9 cellular contexts compared by ENCODE assay signal in genomic region chr2:54556659-54557121, GRCh38.
DNase-seq lines count a peak whose midpoint lies in the region; ATAC-seq and TF ChIP-seq lines count a peak whose summit lies in the region.
"Had no signal": no experiment of that assay in that cellular context is flagged by ENCODE, and none has a peak within 500 bp of the region (broad histone marks: within the 10 kb centered on the region; RNA-seq: fewer than 3 reads in every experiment).

No MANE protein-coding gene starts in this region.

- TF ChIP-seq CTCF in MM.1S (IDR thresholded peaks at IDR 0.05; ENCODE audit: low read length), result no peak
- no peak for TF ChIP-seq CTCF in endothelial cell (IDR thresholded peaks at IDR 0.05; ENCODE audit: unreplicated experiment)
- no peak for TF ChIP-seq CTCF in neural cell (IDR thresholded peaks at IDR 0.05; ENCODE audit: poor library complexity, severe bottlenecking)

- H3K9me2 ChIP-seq in MM.1S (replicated peaks; ENCODE audit: insufficient read depth, low read length) (no peaks in the 10 kb centered on the region), neural cell (ENCODE audit: insufficient read depth, low read length) (no peaks in the 10 kb centered on the region)

- H3K9me3 Mint-ChIP-seq in endothelial cell (ENCODE audit: unreplicated experiment), result no peaks in the 10 kb centered on the region

- H3K4me1 ChIP-seq in BLaER1 (peaks cover 44% of the 10 kb centered on the region), MM.1S (ENCODE audit: low read length) (peaks cover 19% of the 10 kb centered on the region)

- DNase-seq in MM.1S (no peak), endothelial cell (ENCODE audit: low spot score) (no peak), SW480 (ENCODE audit: low spot score) (no peak)
- no peak for DNase-seq in activated CD4-positive, CD25-positive, alpha-beta regulatory T cell (lab: John Stamatoyannopoulos, UW)
- DNase-seq in stimulated activated CD4-positive, alpha-beta T cell treated with anti-CD3 and anti-CD28 coated beads, Interleukin-2, amount 100 ng/mL, for 24 hours, result no peak

- no peak for TF ChIP-seq EP300 in neural cell (conservative IDR thresholded peaks at IDR 0.05; ENCODE audit: poor library complexity, severe bottlenecking)

- H2AFZ ChIP-seq in MM.1S (ENCODE audit: low read length) (no peak overlapping the region), neural cell (ENCODE audit: low read depth, low read length) (no peak overlapping the region)

- no peaks in the 10 kb centered on the region for H3K9me3 ChIP-seq in BLaER1
- H3K9me3 ChIP-seq in MM.1S (replicated peaks; ENCODE audit: insufficient read depth, low read length), result no peaks in the 10 kb centered on the region
- no peaks in the 10 kb centered on the region for H3K9me3 ChIP-seq in neural cell (ENCODE audit: low read length)

- peak overlapping the region; percentile 95 for H3K4me2 ChIP-seq in BLaER1
- peak overlapping the region; percentile 94 for H3K4me2 ChIP-seq in MM.1S (ENCODE audit: low read depth, low read length)
- H3K4me2 ChIP-seq in neural cell (ENCODE audit: low read length), result no peak overlapping the region

- H3K27ac Mint-ChIP-seq in endothelial cell (ENCODE audit: unreplicated experiment), result peak overlapping the region; percentile 74

- H3K36me3 ChIP-seq in BLaER1 (no peaks in the 10 kb centered on the region), MM.1S (replicated peaks; ENCODE audit: insufficient read depth, low read length) (no peaks in the 10 kb centered on the region), neural cell (ENCODE audit: insufficient read depth, low read length) (no peaks in the 10 kb centered on the region)

- H3K79me2 ChIP-seq in MM.1S (ENCODE audit: low read length) (peaks cover 59% of the 10 kb centered on the region), neural cell (replicated peaks; ENCODE audit: insufficient read depth, low read length) (peaks cover 9% of the 10 kb centered on the region)

- no peak for TF ChIP-seq RAD21 in neural cell (conservative IDR thresholded peaks at IDR 0.05)

- H3K36me3 Mint-ChIP-seq in endothelial cell (ENCODE audit: low read depth, unreplicated experiment), result peaks cover 41% of the 10 kb centered on the region

- peaks cover 43% of the 10 kb centered on the region for H3K27me3 Mint-ChIP-seq in endothelial cell (ENCODE audit: unreplicated experiment)

- H3K9ac ChIP-seq in BLaER1 (peak overlapping the region; percentile 95), MM.1S (ENCODE audit: low read length) (no peak overlapping the region), neural cell (ENCODE audit: low read length) (no peak overlapping the region)

- H3K4me3 Mint-ChIP-seq in endothelial cell (ENCODE audit: unreplicated experiment), result peak overlapping the region; percentile 81

- ATAC-seq in GM19351 (IDR thresholded peaks at IDR 0.05; ENCODE audit: unreplicated experiment), result no peak

- H4K20me1 ChIP-seq in BLaER1 (peaks cover 19% of the 10 kb centered on the region), MM.1S (ENCODE audit: insufficient read depth, low read length) (no peaks in the 10 kb centered on the region), neural cell (ENCODE audit: insufficient read depth) (no peaks in the 10 kb centered on the region)

- H3F3A ChIP-seq in MM.1S (ENCODE audit: insufficient read depth, low read length) (peaks cover 47% of the 10 kb centered on the region), neural cell (ENCODE audit: insufficient read depth, low read length, poor library complexity, severe bottlenecking) (peaks cover 10% of the 10 kb centered on the region)

- H3K27me3 ChIP-seq in BLaER1 (no peaks in the 10 kb centered on the region), MM.1S (replicated peaks; ENCODE audit: insufficient read depth, low read length) (no peaks in the 10 kb centered on the region), neural cell (ENCODE audit: insufficient read depth, low read depth, low read length) (no peaks in the 10 kb centered on the region)

- H3K4me1 Mint-ChIP-seq in endothelial cell (ENCODE audit: unreplicated experiment), result peaks cover 78% of the 10 kb centered on the region

- peak overlapping the region; percentile 96 for H3K27ac ChIP-seq in BLaER1
- H3K27ac ChIP-seq in MM.1S (ENCODE audit: low read length), result no peak overlapping the region
- no peak overlapping the region for H3K27ac ChIP-seq in neural cell (ENCODE audit: low read length)
- H3K27ac ChIP-seq: HL-60 had no signal

- H3K4me3 ChIP-seq in BLaER1 (peak overlapping the region; percentile 83), MM.1S (ENCODE audit: low read length) (no peak overlapping the region; the same call in 1 of the 2 replicates), neural cell (ENCODE audit: low read length) (peak overlapping the region; percentile 88)

TF ChIP-seq in neural cell, 6 proteins besides CTCF, POLR2A, EP300 and RAD21:
- TF ChIP-seq REST (IDR thresholded peaks at IDR 0.05; ENCODE audit: borderline replicate concordance), result no peak
- TF ChIP-seq SMC3 (conservative IDR thresholded peaks at IDR 0.05; ENCODE audit: poor library complexity), result no peak
- no peak for TF ChIP-seq TAF1 (IDR thresholded peaks at IDR 0.05; ENCODE audit: low read depth)
- no peak for TF ChIP-seq EZH2 (IDR thresholded peaks at IDR 0.05; ENCODE audit: borderline replicate concordance, insufficient read depth, low read length, poor library complexity, severe bottlenecking)
- no peak for TF ChIP-seq MXI1 (conservative IDR thresholded peaks at IDR 0.05; ENCODE audit: poor library complexity, severe bottlenecking)
- no peak for TF ChIP-seq POLR2AphosphoS5 (IDR thresholded peaks at IDR 0.05)
TF ChIP-seq in neural cell: peak in this region for 0.
